Comparison of ENCODE assay signal across 16 cellular contexts in the genomic region with DNA sequence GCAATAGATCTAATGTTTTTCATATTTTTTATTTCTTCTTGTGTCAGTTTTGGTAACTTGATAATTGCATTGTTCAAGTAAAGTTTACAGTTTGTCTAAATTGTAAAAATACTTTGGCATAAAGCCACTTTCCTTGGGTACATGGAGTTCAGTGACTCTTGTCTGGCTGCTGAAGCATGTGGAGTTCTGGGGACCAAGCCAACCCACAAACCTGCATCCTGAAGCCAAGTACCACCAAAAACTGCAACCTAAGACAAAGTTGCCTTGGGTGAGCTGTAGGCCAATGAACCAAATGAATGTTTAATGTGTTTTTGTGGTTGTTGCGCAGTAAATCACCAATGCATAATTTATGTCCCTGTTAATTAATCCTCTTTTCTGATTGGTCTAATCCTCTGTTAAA.
"Had no signal": no experiment of that assay in that cellular context is flagged by ENCODE, and none has a peak within 500 bp of the region (broad histone marks: within the 10 kb centered on the region; RNA-seq: fewer than 3 reads in every experiment).

No MANE protein-coding gene starts in this region.

- H3K9me3 ChIP-seq: upper lobe of right lung had no signal

- H3K4me3 ChIP-seq: dorsolateral prefrontal cortex, upper lobe of right lung had no signal

- H3K27ac ChIP-seq: dorsolateral prefrontal cortex, upper lobe of right lung had no signal

- H3K4me1 Mint-ChIP-seq: activated naive CD4-positive, alpha-beta T cell treated with anti-CD3 and anti-CD28 coated beads, Interleukin-2, amount 50 U/mL, for 24 hours; immature natural killer cell; nephron had no signal

- H3K4me1 ChIP-seq: upper lobe of right lung had no signal

- ATAC-seq: esophagus mucosa, upper lobe of right lung had no signal

- H3K4me3 Mint-ChIP-seq: activated naive CD4-positive, alpha-beta T cell treated with anti-CD3 and anti-CD28 coated beads, Interleukin-2, amount 50 U/mL, for 24 hours; activated T-cell treated with anti-CD3 and anti-CD28 coated beads, Interleukin-2, amount 50 U/mL, for 24 hours; immature natural killer cell; memory B cell; nephron; stimulated activated naive CD8-positive, alpha-beta T cell treated with anti-CD3 and anti-CD28 coated beads, Interleukin-15, Interleukin-2, amounts not matched to agents 100 ng/mL and 50 ng/mL, for 24 hours had no signal

- DNase-seq: activated CD4-positive, alpha-beta T cell treated with anti-CD3 and anti-CD28 coated beads, Interleukin-2, amount 50 U/mL, for 1 hour; activated CD4-positive, CD25-positive, alpha-beta regulatory T cell; activated effector memory CD4-positive, alpha-beta T cell treated with Interleukin-2 at 50 U/mL for 16 hours; activated T-cell treated with anti-CD3 and anti-CD28 coated beads, Interleukin-2, amount 50 U/mL, for 24 hours; amniotic stem cell; dorsolateral prefrontal cortex; immature natural killer cell; stimulated activated CD4-positive, alpha-beta T cell treated with anti-CD3 and anti-CD28 coated beads, Interleukin-2, amount 100 ng/mL, for 48 hours; T-helper 2 cell; upper lobe of right lung had no signal

- FAIRE-seq: TTC549 had no signal

- H3K36me3 Mint-ChIP-seq: activated naive CD4-positive, alpha-beta T cell treated with anti-CD3 and anti-CD28 coated beads, Interleukin-2, amount 50 U/mL, for 24 hours; immature natural killer cell had no signal

- H3K36me3 ChIP-seq: upper lobe of right lung had no signal

- H3K27me3 ChIP-seq: upper lobe of right lung had no signal

- H3K27ac Mint-ChIP-seq: activated naive CD4-positive, alpha-beta T cell treated with anti-CD3 and anti-CD28 coated beads, Interleukin-2, amount 50 U/mL, for 24 hours; activated T-cell treated with anti-CD3 and anti-CD28 coated beads, Interleukin-2, amount 50 U/mL, for 24 hours; immature natural killer cell; memory B cell; nephron; stimulated activated naive CD8-positive, alpha-beta T cell treated with anti-CD3 and anti-CD28 coated beads, Interleukin-15, Interleukin-2, amounts not matched to agents 100 ng/mL and 50 ng/mL, for 24 hours had no signal
